Comparison of ENCODE assay signal across 14 cellular contexts in genomic region chr20:1810572-1810925, GRCh38.
DNase-seq lines count a peak whose midpoint lies in the region; ATAC-seq, FAIRE-seq and TF ChIP-seq lines count a peak whose summit lies in the region.
"Had no signal": no experiment of that assay in that cellular context is flagged by ENCODE, and none has a peak within 500 bp of the region (broad histone marks: within the 10 kb centered on the region; RNA-seq: fewer than 3 reads in every experiment).

No MANE protein-coding gene starts in this region.

- intact Hi-C loops in endothelial cell of umbilical vein (cut with micrococcal nuclease): loop anchor here (2.0 to 5.0 kb wide), 2 partner anchors 14 to 1438 kb away; no protein-coding TSS in a partner anchor

- peaks cover 17 to 46% of the 10 kb centered on the region in 2 experiments; a peak in 3 of 4 replicates for H3K4me1 ChIP-seq in SK-N-SH (ENCODE audit: control insufficient read depth in 1 of 2, insufficient read depth in 2 of 2, low read depth in 1 of 2, low read length in 1 of 2)
- peaks cover 50% of the 10 kb centered on the region for H3K4me1 ChIP-seq in endothelial cell of umbilical vein (ENCODE audit: control insufficient read depth, extremely low read depth, insufficient read depth, low read length)
- peaks cover 82 to 84% of the 10 kb centered on the region in 2 experiments for H3K4me1 ChIP-seq in neutrophil (ENCODE audit: control insufficient read depth in 1 of 2, insufficient read depth in 1 of 2, low read depth in 1 of 2, low read length in 1 of 2)
- H3K4me1 ChIP-seq in tibial nerve: peaks cover 0 to 54% (median 35%) of the 10 kb centered on the region in 4 donors
- H3K4me1 ChIP-seq: Caco-2 had no signal

- dilution Hi-C loops in endothelial cell of umbilical vein (cut with MboI; ENCODE audit: extremely low pct_ligation_motif_present, low sequenced_read_pairs): no loop called here

- no peak for TF ChIP-seq POLR2A in endothelial cell of umbilical vein (IDR thresholded peaks at IDR 0.05; ENCODE audit: low read depth, low read length)
- no peak for TF ChIP-seq POLR2A in tibial nerve (IDR thresholded peaks at IDR 0.05)

- DNase-seq in SK-N-SH: no peak
- peak; percentile 12 for DNase-seq in endothelial cell of umbilical vein (ENCODE audit: low read depth, low spot score)
- DNase-seq in tibial nerve (ENCODE audit: low spot score in 2 of 2): no peak
- DNase-seq in foreskin melanocyte: no peak
- no peak for DNase-seq in DMS79 (lab: John Stamatoyannopoulos, UW)
- DNase-seq in cortex of kidney (lab: John Stamatoyannopoulos, UW): no peak
- DNase-seq: activated CD4-positive, alpha-beta memory T cell treated with anti-CD3 and anti-CD28 coated beads, Interleukin-2, amount 10 ng/mL, durations not matched to agents 7 days and 5 days; Caco-2; NCI-H1417 treated with DMSO at 0.1 percent for 48 hours; NCI-H524 treated with DMSO at 0.1 percent for 48 hours; retina had no signal

- H3K9ac ChIP-seq in SK-N-SH (peak overlapping the region; percentile 63; the same call in 1 of the 2 replicates), endothelial cell of umbilical vein (replicated peaks; ENCODE audit: extremely low read depth, insufficient read depth, low read length) (peak overlapping the region; percentile 30)

- TF ChIP-seq EP300 in SK-N-SH (IDR thresholded peaks at IDR 0.05; ENCODE audit: borderline replicate concordance in 1 of 2, low read depth in 1 of 2, low read length in 1 of 2): no peak
- TF ChIP-seq EP300 in tibial nerve (IDR thresholded peaks at IDR 0.05): no peak

- H2AFZ ChIP-seq in SK-N-SH (ENCODE audit: low read depth): no peak overlapping the region
- no peak overlapping the region for H2AFZ ChIP-seq in endothelial cell of umbilical vein (ENCODE audit: low read depth, low read length)

- BruUV-seq in endothelial cell of umbilical vein (replicated peaks; lab: Mats Ljungman, UMichigan): TSS peak; percentile 14

- TF ChIP-seq CTCF in SK-N-SH (IDR thresholded peaks at IDR 0.05): no peak
- TF ChIP-seq CTCF in endothelial cell of umbilical vein (IDR thresholded peaks at IDR 0.05; ENCODE audit: extremely low read depth in 1 of 2, insufficient read depth in 1 of 2, low read depth in 1 of 2, low read length in 2 of 2): no peak
- no peak for TF ChIP-seq CTCF in neutrophil (IDR thresholded peaks at IDR 0.05)
- TF ChIP-seq CTCF in tibial nerve (IDR thresholded peaks at IDR 0.05): no peak

- TF ChIP-seq RAD21 in SK-N-SH (IDR thresholded peaks at IDR 0.05; ENCODE audit: low read length): no peak

- H3K9me3 ChIP-seq in SK-N-SH (no peaks in the 10 kb centered on the region), endothelial cell of umbilical vein (replicated peaks; ENCODE audit: control insufficient read depth, insufficient read depth, low read length) (no peaks in the 10 kb centered on the region), neutrophil (no peaks in the 10 kb centered on the region), tibial nerve (no peaks in the 10 kb centered on the region)
- H3K9me3 ChIP-seq: Caco-2 had no signal

- H3K4me2 ChIP-seq in SK-N-SH: no peak overlapping the region
- no peak overlapping the region for H3K4me2 ChIP-seq in endothelial cell of umbilical vein (ENCODE audit: insufficient read depth, low read length)

- no peak for FAIRE-seq in endothelial cell of umbilical vein (lab: Jason Lieb, UNC)

- H4K20me1 ChIP-seq in SK-N-SH (ENCODE audit: insufficient read depth): no peaks in the 10 kb centered on the region
- no peaks in the 10 kb centered on the region for H4K20me1 ChIP-seq in endothelial cell of umbilical vein (replicated peaks; ENCODE audit: control insufficient read depth, extremely low read depth, insufficient read depth, low read length)

- 94% methylated on average over 5 of the region's 5 CpGs for WGBS in SK-N-SH (ENCODE audit: low lambda C conversion rate)
- WGBS in tibial nerve, 2 donors: 66 to 69% methylated on average over 5 of the region's 5 CpGs

- CTCF ChIA-PET in SK-N-SH (lab: Yijun Ruan, JAX) (interaction anchor here (2.3 kb wide), 1 partner anchor 34 kb away, joined by 11 read pairs; no protein-coding TSS in a partner anchor), endothelial cell of umbilical vein (lab: Charles Lee) (interaction anchor here (0.8 to 4.5 kb wide), 5 partner anchors 8 to 34 kb away, joined by 3 to 48 read pairs (median 7); no protein-coding TSS in a partner anchor)

- no peaks in the 10 kb centered on the region for H3K36me3 ChIP-seq in SK-N-SH (replicated peaks in 1 of 2; ENCODE audit: control insufficient read depth in 1 of 2, insufficient read depth in 2 of 2, low read length in 1 of 2)
- no peaks in the 10 kb centered on the region for H3K36me3 ChIP-seq in endothelial cell of umbilical vein (ENCODE audit: control insufficient read depth in 2 of 2, extremely low read depth in 1 of 2, insufficient read depth in 2 of 2, low read length in 2 of 2)
- H3K36me3 ChIP-seq in neutrophil: peaks cover 8% of the 10 kb centered on the region
- H3K36me3 ChIP-seq in tibial nerve: no peaks in the 10 kb centered on the region

- H3K9me2 ChIP-seq in SK-N-SH: no peaks in the 10 kb centered on the region

- H3K79me2 ChIP-seq in SK-N-SH (ENCODE audit: insufficient read depth): no peaks in the 10 kb centered on the region
- no peaks in the 10 kb centered on the region for H3K79me2 ChIP-seq in endothelial cell of umbilical vein (ENCODE audit: control insufficient read depth, insufficient read depth, low read length)

- H3K9me1 ChIP-seq in endothelial cell of umbilical vein (replicated peaks; ENCODE audit: control insufficient read depth, extremely low read depth, insufficient read depth, low read length): no peaks in the 10 kb centered on the region

- no peak for ATAC-seq in SK-N-SH treated with all-trans-retinoic acid at 6 μM for 48 hours

- peaks cover 38% of the 10 kb centered on the region for H3F3A ChIP-seq in SK-N-SH (replicated peaks; ENCODE audit: insufficient read depth)

- H3K27me3 ChIP-seq in SK-N-SH (ENCODE audit: insufficient read depth) (no peaks in the 10 kb centered on the region), endothelial cell of umbilical vein (ENCODE audit: control insufficient read depth in 2 of 2, insufficient read depth in 2 of 2, low read length in 2 of 2) (no peaks in the 10 kb centered on the region), neutrophil (no peaks in the 10 kb centered on the region), tibial nerve (no peaks in the 10 kb centered on the region)

- H3K4me3 ChIP-seq in SK-N-SH (ENCODE audit: low read depth in 2 of 2, low read length in 1 of 2): no peak overlapping the region
- H3K4me3 ChIP-seq in endothelial cell of umbilical vein (replicated peaks in 1 of 3; ENCODE audit: insufficient read depth in 1 of 3, low read depth in 1 of 3, low read length in 3 of 3): no peak overlapping the region
- peak overlapping the region; percentile 40 to 46 for H3K4me3 ChIP-seq in neutrophil (ENCODE audit: low read depth in 1 of 2, low read length in 1 of 2)
- H3K4me3 ChIP-seq in tibial nerve: no peak overlapping the region

- POLR2A ChIA-PET in SK-N-SH (lab: Yijun Ruan, JAX): no interaction called here
- POLR2A ChIA-PET in endothelial cell of umbilical vein (lab: Charles Lee): no interaction called here

- H3K27ac ChIP-seq in SK-N-SH (ENCODE audit: low read depth in 2 of 2, low read length in 1 of 2) (peak overlapping the region in 1 of 2 experiments; percentile 86; a peak in 2 of 4 replicates), endothelial cell of umbilical vein (ENCODE audit: insufficient read depth, low read depth, low read length) (peak overlapping the region; percentile 79), neutrophil (peak overlapping the region; percentile 99), tibial nerve (peak overlapping the region; percentile 21 to 88 (median 76))
- H3K27ac ChIP-seq: 22Rv1 had no signal

TF ChIP-seq in SK-N-SH treated with all-trans-retinoic acid at 6 μM for 48 hours, 23 proteins besides CTCF, POLR2A, EP300 and RAD21 (continues in another document):
- TF ChIP-seq ZC3H10 (CRISPR knock-in tag; IDR thresholded peaks at IDR 0.05): no peak

TF ChIP-seq in endothelial cell of umbilical vein, 7 proteins besides CTCF, POLR2A, EP300 and RAD21:
- TF ChIP-seq POLR2AphosphoS5 (IDR thresholded peaks at IDR 0.05; ENCODE audit: insufficient read depth, low read depth, low read length) (no peak), MAX (IDR thresholded peaks at IDR 0.05; ENCODE audit: insufficient read depth, insufficient read length) (no peak), JUN (IDR thresholded peaks at IDR 0.05; ENCODE audit: borderline replicate concordance, insufficient read depth, insufficient read length, low read depth) (no peak), FOS (IDR thresholded peaks at IDR 0.05; ENCODE audit: borderline replicate concordance, insufficient read depth, low read length) (no peak), MYC (IDR thresholded peaks at IDR 0.05; ENCODE audit: low read depth, low read length) (no peak), GATA2 (IDR thresholded peaks at IDR 0.05; ENCODE audit: insufficient read depth, insufficient read length, low read depth, low read length) (no peak), EZH2 (IDR thresholded peaks at IDR 0.05; ENCODE audit: borderline replicate concordance, low read depth, low read length, severe bottlenecking) (no peak)
TF ChIP-seq in endothelial cell of umbilical vein: peak in this region for 0.

Comparison
In these comparisons a context has a peak if more than half of its experiments do, and no peak if none do; other contexts are left out.
1. H3K4me3 ChIP-seq: peak in neutrophil (2 of 2); none in SK-N-SH (0 of 2), endothelial cell of umbilical vein (0 of 3) and tibial nerve (0 of 4).